ENCODE assay signal across 20 cellular contexts in genomic region chr3:28150465-28151206, GRCh38.
DNase-seq lines count a peak whose midpoint lies in the region; ATAC-seq, FAIRE-seq and TF ChIP-seq lines count a peak whose summit lies in the region.
"Had no signal": no experiment of that assay in that cellular context is flagged by ENCODE, and none has a peak within 500 bp of the region (broad histone marks: within the 10 kb centered on the region; RNA-seq: fewer than 3 reads in every experiment).

No MANE protein-coding gene starts in this region.

- TF ChIP-seq RAD21 in HepG2 (CRISPR knock-in tag; IDR thresholded peaks at IDR 0.05) = no peak

- ATAC-seq in right lobe of liver = peak in 3 of 4 donors; percentile 20 to 48 (median 32)
- no peak for ATAC-seq in HepG2
- ATAC-seq: HCT116, T-helper 17 cell had no signal

- no peak for TF ChIP-seq CTCF in right lobe of liver (IDR thresholded peaks at IDR 0.05)
- no peak for TF ChIP-seq CTCF in HepG2 (CRISPR knock-in tag; IDR thresholded peaks at IDR 0.05)
- TF ChIP-seq CTCF in fibroblast of pulmonary artery (IDR thresholded peaks at IDR 0.05; ENCODE audit: low read length, missing control alignments) = no peak

- H3K27ac ChIP-seq in right lobe of liver (no peak overlapping the region), HepG2 (ENCODE audit: extremely low read length, insufficient read depth, low read length) (no peak overlapping the region), mesenchymal stem cell (ENCODE audit: low read length, poor library complexity, severe bottlenecking) (no peak overlapping the region)
- H3K27ac ChIP-seq: ascending aorta, C4-2B had no signal

- no peak for DNase-seq in right lobe of liver
- no peak for DNase-seq in HepG2 (ENCODE audit: low spot score)
- peak; percentile 71 for DNase-seq in fibroblast of pulmonary artery (ENCODE audit: low read depth)
- no peak for DNase-seq in mesenchymal stem cell
- DNase-seq in HPDE6-E6E7 (ENCODE audit: extremely low spot score) = no peak
- DNase-seq in RPMI8226 = no peak
- no peak for DNase-seq in NCI-H526 treated with DMSO at 0.1 percent for 48 hours (lab: John Stamatoyannopoulos, UW)
- DNase-seq in SW 1271 (lab: John Stamatoyannopoulos, UW) = no peak
- DNase-seq: activated naive CD4-positive, alpha-beta T cell treated with anti-CD3 and anti-CD28 coated beads for 36 hours; GF-D8; head of caudate nucleus; naive B cell; NCI-H1417 treated with DMSO at 0.1 percent for 48 hours; NCI-H524 treated with DMSO at 0.1 percent for 48 hours; stimulated activated CD4-positive, alpha-beta T cell treated with anti-CD3 and anti-CD28 coated beads, Interleukin-2, amount 100 ng/mL, for 24 hours; T-helper 17 cell; trophoblast cell had no signal

- no peak overlapping the region for H3K4ac ChIP-seq in mesenchymal stem cell (ENCODE audit: low read depth in 1 of 2, low read length in 2 of 2)

- H2BK15ac ChIP-seq in mesenchymal stem cell (ENCODE audit: low read depth, poor library complexity, severe bottlenecking) = no peak overlapping the region

- no peak for FAIRE-seq in HepG2 (lab: Jason Lieb, UNC)

- H3K4me2 ChIP-seq in HepG2 (ENCODE audit: low read depth, low read length) (no peak overlapping the region), mesenchymal stem cell (ENCODE audit: low read length, poor library complexity, severe bottlenecking) (no peak overlapping the region)

- H3K4me3 ChIP-seq in right lobe of liver (no peak overlapping the region), HepG2 (replicated peaks in 1 of 3; ENCODE audit: insufficient read depth in 1 of 3, low read depth in 2 of 3, low read length in 3 of 3) (no peak overlapping the region), fibroblast of pulmonary artery (replicated peaks; ENCODE audit: low read depth, low read length) (no peak overlapping the region), mesenchymal stem cell (ENCODE audit: insufficient read depth in 1 of 2, low read depth in 1 of 2, low read length in 2 of 2) (no peak overlapping the region)

- in situ Hi-C loops in HepG2 (cut with HindIII; ENCODE audit: extremely low pct_ligation_motif_present, low pct_unique_long_range_greater_than_20kb) = no loop called here

- BruUV-seq in HepG2 (replicated peaks; lab: Mats Ljungman, UMichigan) = no TSS peak

- H3K14ac ChIP-seq in mesenchymal stem cell (ENCODE audit: low read length in 2 of 2) = no peak overlapping the region

- no peaks in the 10 kb centered on the region for H3K9me3 ChIP-seq in right lobe of liver
- peaks cover 8% of the 10 kb centered on the region; the same call in 1 of the 2 replicates for H3K9me3 ChIP-seq in HepG2 (ENCODE audit: low read length)
- peaks cover 4% of the 10 kb centered on the region for H3K9me3 ChIP-seq in mesenchymal stem cell (ENCODE audit: control insufficient read depth, low read length)

- H2BK5ac ChIP-seq in mesenchymal stem cell (ENCODE audit: low read depth, low read length, poor library complexity, severe bottlenecking) = no peak overlapping the region

- no peak overlapping the region for H4K91ac ChIP-seq in mesenchymal stem cell (ENCODE audit: low read length)

- no peak overlapping the region for H3K18ac ChIP-seq in mesenchymal stem cell (ENCODE audit: low read depth in 1 of 2, low read length in 2 of 2)

- H3K27me3 ChIP-seq in right lobe of liver (no peaks in the 10 kb centered on the region), HepG2 (ENCODE audit: control insufficient read depth in 1 of 2, insufficient read depth in 2 of 2, low read length in 2 of 2) (no peaks in the 10 kb centered on the region), mesenchymal stem cell (ENCODE audit: control insufficient read depth in 1 of 2, insufficient read depth in 1 of 2, low read length in 2 of 2) (no peaks in the 10 kb centered on the region)
- H3K27me3 ChIP-seq: ascending aorta had no signal

- H3K4me1 ChIP-seq in right lobe of liver = no peaks in the 10 kb centered on the region
- no peaks in the 10 kb centered on the region for H3K4me1 ChIP-seq in HepG2 (ENCODE audit: insufficient read depth, low read length)
- H3K4me1 ChIP-seq in mesenchymal stem cell (ENCODE audit: control insufficient read depth, insufficient read depth, low read depth, low read length) = no peaks in the 10 kb centered on the region
- H3K4me1 ChIP-seq: ascending aorta had no signal

- H4K8ac ChIP-seq in mesenchymal stem cell (ENCODE audit: low read length) = no peak overlapping the region

- intact Hi-C loops in right lobe of liver (cut with DNase I) (no loop called here), HepG2 (cut with micrococcal nuclease; ENCODE audit: unreplicated experiment) (no loop called here)

- POLR2A ChIA-PET in HepG2 (lab: Yijun Ruan, JAX) = no interaction called here

- no peaks in the 10 kb centered on the region for H3K79me1 ChIP-seq in mesenchymal stem cell (replicated peaks; ENCODE audit: low read length, poor library complexity, severe bottlenecking)

- TF ChIP-seq POLR2A in right lobe of liver (IDR thresholded peaks at IDR 0.05) (no peak), HepG2 (IDR thresholded peaks at IDR 0.05; ENCODE audit: insufficient read depth in 1 of 2, low read depth in 2 of 2, low read length in 2 of 2) (no peak)

- H3K79me2 ChIP-seq in HepG2 (ENCODE audit: insufficient read depth, low read length) = no peaks in the 10 kb centered on the region

- no peak overlapping the region for H3K23ac ChIP-seq in mesenchymal stem cell (ENCODE audit: low read length in 2 of 2)

- no peak overlapping the region for H2BK12ac ChIP-seq in mesenchymal stem cell (ENCODE audit: low read length in 2 of 2)

- TF ChIP-seq EP300 in HepG2 (IDR thresholded peaks at IDR 0.05; ENCODE audit: low read depth in 2 of 2, low read length in 2 of 2) (no peak), HepG2 (CRISPR knock-in tag; IDR thresholded peaks at IDR 0.05; ENCODE audit: borderline replicate concordance) (no peak)

- H2BK120ac ChIP-seq in mesenchymal stem cell (ENCODE audit: low read depth, low read length) = no peak overlapping the region

- no peak overlapping the region for H3K9ac ChIP-seq in HepG2 (ENCODE audit: insufficient read depth, low read depth, low read length)
- H3K9ac ChIP-seq in mesenchymal stem cell (ENCODE audit: low read length) = peak overlapping the region; percentile 82

- H2AK5ac ChIP-seq in mesenchymal stem cell (ENCODE audit: low read length, severe bottlenecking) = no peak overlapping the region

- H4K20me1 ChIP-seq in HepG2 (ENCODE audit: insufficient read depth, low read length) = no peaks in the 10 kb centered on the region

- CTCF ChIA-PET in HepG2 (lab: Yijun Ruan, JAX; ENCODE audit: low intra/inter-chr PET ratio, low total read pairs) = no interaction called here

- no peaks in the 10 kb centered on the region for H3K36me3 ChIP-seq in right lobe of liver
- H3K36me3 ChIP-seq in HepG2 (replicated peaks in 1 of 2; ENCODE audit: control insufficient read depth in 1 of 2, insufficient read depth in 2 of 2, low read length in 2 of 2) = no peaks in the 10 kb centered on the region
- no peaks in the 10 kb centered on the region for H3K36me3 ChIP-seq in mesenchymal stem cell (ENCODE audit: control insufficient read depth in 1 of 2, insufficient read depth in 2 of 2, low read depth in 1 of 2, low read length in 2 of 2)
- H3K36me3 ChIP-seq: ascending aorta had no signal

- H2AFZ ChIP-seq in HepG2 (ENCODE audit: low read length) (no peak overlapping the region), mesenchymal stem cell (ENCODE audit: low read depth, low read length) (no peak overlapping the region)

TF ChIP-seq in HepG2, 621 proteins besides CTCF, POLR2A, EP300 and RAD21:
- TF ChIP-seq ZNF350 (CRISPR knock-in tag; IDR thresholded peaks at IDR 0.05; ENCODE audit: borderline replicate concordance, low read depth) = no peak
- TF ChIP-seq, protein P1, sequence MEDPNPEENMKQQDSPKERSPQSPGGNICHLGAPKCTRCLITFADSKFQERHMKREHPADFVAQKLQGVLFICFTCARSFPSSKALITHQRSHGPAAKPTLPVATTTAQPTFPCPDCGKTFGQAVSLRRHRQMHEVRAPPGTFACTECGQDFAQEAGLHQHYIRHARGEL (CRISPR knock-in tag; IDR thresholded peaks at IDR 0.05) = no peak
- TF ChIP-seq ATF3 (CRISPR knock-in tag; IDR thresholded peaks at IDR 0.05) = no peak
